1 cellular context compared by ENCODE assay signal in genomic region chr1:28395181-28395580, GRCh38.
TF ChIP-seq lines count a peak whose summit lies in the region.

No MANE protein-coding gene starts in this region.

TF ChIP-seq in K562, 482 proteins besides CTCF, POLR2A, EP300 and RAD21 (continued from another document and continues in another):
- TF ChIP-seq CREB3 (tag; conservative IDR thresholded peaks at IDR 0.05; ENCODE audit: low read depth) (no peak; the same call in 1 of the 2 replicates), E2F4 (CRISPR knock-in tag; IDR thresholded peaks at IDR 0.05; ENCODE audit: low read depth) (no peak), ZNF592 (IDR thresholded peaks at IDR 0.05) (peak; percentile 93), E2F8 (IDR thresholded peaks at IDR 0.05; ENCODE audit: low read depth, partially characterized antibody) (no peak), MCM3 (IDR thresholded peaks at IDR 0.05) (no peak), RERE (CRISPR knock-in tag; IDR thresholded peaks at IDR 0.05; ENCODE audit: borderline replicate concordance) (no peak), ARID3A (IDR thresholded peaks at IDR 0.05; ENCODE audit: borderline replicate concordance, low read depth, low read length) (peak; percentile 86), PRDM10 (IDR thresholded peaks at IDR 0.05; ENCODE audit: partially characterized antibody) (no peak), ZNF717 (CRISPR knock-in tag; IDR thresholded peaks at IDR 0.05) (no peak), ZNF184 (CRISPR knock-in tag; IDR thresholded peaks at IDR 0.05) (no peak), FOSL1 (tag; conservative IDR thresholded peaks at IDR 0.05) (peak; percentile 18; the same call in 1 of the 2 replicates), ETV1 (tag; conservative IDR thresholded peaks at IDR 0.05; ENCODE audit: low read depth) (no peak), ZMIZ1 (IDR thresholded peaks at IDR 0.05; ENCODE audit: low read depth in 2 of 2, low read length in 2 of 2) (no peak), TBP (optimal IDR thresholded peaks at IDR 0.05; ENCODE audit: low read depth, low read length) (no peak), XRCC3 (IDR thresholded peaks at IDR 0.05) (no peak), ZNF75A (CRISPR knock-in tag; IDR thresholded peaks at IDR 0.05) (no peak), HBP1 (CRISPR knock-in tag; IDR thresholded peaks at IDR 0.05) (no peak), POLR3G (IDR thresholded peaks at IDR 0.05; ENCODE audit: extremely low read depth, insufficient read length, insufficient replicate concordance) (no peak), TAL1 (IDR thresholded peaks at IDR 0.05) (peak; percentile 51), HDGF (IDR thresholded peaks at IDR 0.05) (no peak), ZNF507 (tag; conservative IDR thresholded peaks at IDR 0.05) (no peak), NFIX (CRISPR knock-in tag; IDR thresholded peaks at IDR 0.05; ENCODE audit: low read depth) (no peak)
